Comparison of ENCODE assay signal across 19 cellular contexts in genomic region chr12:93918900-93919299, GRCh38.
"Had no signal": no experiment of that assay in that cellular context is flagged by ENCODE, and none has a peak within 500 bp of the region (broad histone marks: within the 10 kb centered on the region; RNA-seq: fewer than 3 reads in every experiment).

No MANE protein-coding gene starts in this region.

- ATAC-seq: lower lobe of right lung; stimulated activated effector memory CD8-positive, alpha-beta T cell treated with anti-CD3 and anti-CD28 coated beads, Interleukin-12 subunit alpha, Interleukin-12 subunit beta, amount 100 ng/mL, for 72 hours; WTC11 had no signal

- H3K9me3 ChIP-seq: esophagus squamous epithelium, lower lobe of right lung, ovary, thyroid gland had no signal

- H3K36me3 ChIP-seq: brain microvascular endothelial cell, esophagus squamous epithelium, lower lobe of right lung, ovary, thyroid gland had no signal

- H3K4me3 ChIP-seq: esophagus squamous epithelium, lower lobe of right lung, ovary, thyroid gland had no signal

- H3K27me3 ChIP-seq: brain microvascular endothelial cell, esophagus squamous epithelium, foreskin keratinocyte, ovary, thyroid gland had no signal

- H3K27me3 Mint-ChIP-seq: activated CD4-positive, alpha-beta memory T cell treated with anti-CD3 and anti-CD28 coated beads, Interleukin-2, amount 10 ng/mL, durations not matched to agents 7 days and 5 days; activated T-cell treated with anti-CD3 and anti-CD28 coated beads, Interleukin-2, amount 50 U/mL, for 24 hours had no signal

- H3K4me1 ChIP-seq: lower lobe of right lung, thyroid gland had no signal

- H3K9me3 Mint-ChIP-seq: activated CD4-positive, alpha-beta memory T cell treated with anti-CD3 and anti-CD28 coated beads, Interleukin-2, amount 10 ng/mL, durations not matched to agents 7 days and 5 days; activated T-cell treated with anti-CD3 and anti-CD28 coated beads, Interleukin-2, amount 50 U/mL, for 24 hours; central memory CD8-positive, alpha-beta T cell; immature natural killer cell; stimulated activated effector memory CD8-positive, alpha-beta T cell treated with anti-CD3 and anti-CD28 coated beads, Interleukin-12 subunit alpha, Interleukin-12 subunit beta, amount 100 ng/mL, for 72 hours had no signal

- H3K27ac ChIP-seq: lower lobe of right lung, ovary had no signal

- DNase-seq: activated CD4-positive, alpha-beta memory T cell treated with anti-CD3 and anti-CD28 coated beads, Interleukin-2, amount 10 ng/mL, durations not matched to agents 7 days and 5 days; activated CD4-positive, alpha-beta T cell treated with anti-CD3 and anti-CD28 coated beads for 4 hours; activated naive CD4-positive, alpha-beta T cell treated with anti-CD3 and anti-CD28 coated beads, Interleukin-2, amount 50 U/mL, for 16 hours; activated T-cell treated with anti-CD3 and anti-CD28 coated beads, Interleukin-2, amount 50 U/mL, for 24 hours; amygdala; cortex of kidney; effector CD4-positive, alpha-beta T cell; esophagus squamous epithelium; immature natural killer cell; lower lobe of right lung; ovary; stimulated activated CD4-positive, alpha-beta T cell treated with anti-CD3 and anti-CD28 coated beads, Interleukin-1b, Interleukin-23, amount 100 ng/mL, for 48 hours; thyroid gland had no signal

- H3K27ac Mint-ChIP-seq: activated CD4-positive, alpha-beta memory T cell treated with anti-CD3 and anti-CD28 coated beads, Interleukin-2, amount 10 ng/mL, durations not matched to agents 7 days and 5 days; activated T-cell treated with anti-CD3 and anti-CD28 coated beads, Interleukin-2, amount 50 U/mL, for 24 hours; immature natural killer cell; mesothelial cell of epicardium; stimulated activated effector memory CD8-positive, alpha-beta T cell treated with anti-CD3 and anti-CD28 coated beads, Interleukin-12 subunit alpha, Interleukin-12 subunit beta, amount 100 ng/mL, for 72 hours; WTC11 had no signal

- H3K36me3 Mint-ChIP-seq: immature natural killer cell; mesothelial cell of epicardium; stimulated activated effector memory CD8-positive, alpha-beta T cell treated with anti-CD3 and anti-CD28 coated beads, Interleukin-12 subunit alpha, Interleukin-12 subunit beta, amount 100 ng/mL, for 72 hours; WTC11 had no signal

- H3K4me1 Mint-ChIP-seq: central memory CD8-positive, alpha-beta T cell; mesothelial cell of epicardium; stimulated activated effector memory CD8-positive, alpha-beta T cell treated with anti-CD3 and anti-CD28 coated beads, Interleukin-12 subunit alpha, Interleukin-12 subunit beta, amount 100 ng/mL, for 72 hours had no signal

- H3K4me3 Mint-ChIP-seq: activated CD4-positive, alpha-beta memory T cell treated with anti-CD3 and anti-CD28 coated beads, Interleukin-2, amount 10 ng/mL, durations not matched to agents 7 days and 5 days; activated T-cell treated with anti-CD3 and anti-CD28 coated beads, Interleukin-2, amount 50 U/mL, for 24 hours; central memory CD8-positive, alpha-beta T cell; immature natural killer cell; mesothelial cell of epicardium; stimulated activated effector memory CD8-positive, alpha-beta T cell treated with anti-CD3 and anti-CD28 coated beads, Interleukin-12 subunit alpha, Interleukin-12 subunit beta, amount 100 ng/mL, for 72 hours; WTC11 had no signal
